ENCODE assay signal across 7 cellular contexts in the genomic region with DNA sequence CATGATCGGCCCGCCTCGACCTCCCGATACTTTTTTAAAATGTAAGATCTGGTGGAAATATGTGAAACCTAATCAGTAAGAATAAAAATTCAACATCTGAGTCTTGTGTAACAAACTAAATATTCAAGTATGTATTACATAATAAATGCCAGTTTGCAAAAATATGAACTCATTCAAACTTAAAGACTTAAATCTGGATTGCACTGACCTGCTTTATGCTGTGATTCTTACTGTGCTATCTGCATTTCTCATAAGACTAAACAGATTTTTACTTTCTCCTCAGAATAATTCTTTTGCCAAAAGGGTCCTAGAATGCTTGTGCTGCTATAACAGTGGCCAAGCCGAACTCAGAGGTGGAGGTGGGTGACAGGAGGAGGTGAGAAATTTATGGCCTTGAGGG. TPM values are rescaled to one million over a fixed set of nuclear protein-coding genes. Genes with fewer than 3 reads are reported as not detected.
"Had no signal": no experiment of that assay in that cellular context is flagged by ENCODE, and none has a peak within 500 bp of the region (broad histone marks: within the 10 kb centered on the region; RNA-seq: fewer than 3 reads in every experiment).

No MANE protein-coding gene starts in this region.

- H3K27ac Mint-ChIP-seq: IgD-negative memory B cell had no signal

- H3K9me3 Mint-ChIP-seq: IgD-negative memory B cell had no signal

- DNase-seq: IMR-90, KBM-7, KG1 had no signal

- H3K27ac ChIP-seq: HL-60 had no signal

- H3K4me1 Mint-ChIP-seq: IgD-negative memory B cell had no signal

- H3K27me3 Mint-ChIP-seq: IgD-negative memory B cell had no signal

- FAIRE-seq: HTR-8/SVneo had no signal

- H3K4me3 Mint-ChIP-seq: IgD-negative memory B cell had no signal

- H3K36me3 Mint-ChIP-seq: IgD-negative memory B cell had no signal

RNA-seq across cellular contexts. Expression of gene IL23R, which starts 38.0 kb away (rescaled TPM):
- total RNA-seq: HT-29, IMR-90 had no signal
- polyA plus RNA-seq: IgD-negative memory B cell, IMR-90 had no signal
